Comparison of ENCODE assay signal across 29 cellular contexts in genomic region chr16:26688699-26689098, GRCh38.
"Had no signal": no experiment of that assay in that cellular context is flagged by ENCODE, and none has a peak within 500 bp of the region (broad histone marks: within the 10 kb centered on the region; RNA-seq: fewer than 3 reads in every experiment).

No MANE protein-coding gene starts in this region.

- H3K27me3 ChIP-seq: colonic mucosa, foreskin keratinocyte, heart left ventricle, neutrophil, right atrium auricular region, sigmoid colon, tibial nerve, upper lobe of left lung had no signal

- H3K4me3 Mint-ChIP-seq: dendritic cell treated with granulocyte-macrophage colony-stimulating factor and Interleukin-4, amounts not matched to agents 40 ng/mL and 50 ng/mL, for 4 days; immature natural killer cell; memory B cell; natural killer cell; stimulated activated effector memory CD8-positive, alpha-beta T cell treated with anti-CD3 and anti-CD28 coated beads, Interleukin-12 subunit alpha, Interleukin-12 subunit beta, amount 100 ng/mL, for 72 hours had no signal

- H3K27me3 Mint-ChIP-seq: dendritic cell treated with granulocyte-macrophage colony-stimulating factor and Interleukin-4, amounts not matched to agents 40 ng/mL and 50 ng/mL, for 4 days had no signal

- H3K36me3 ChIP-seq: colonic mucosa, esophagus muscularis mucosa, gastroesophageal sphincter, heart left ventricle, lower lobe of right lung, neutrophil, prostate gland, right atrium auricular region, sigmoid colon, stomach, thoracic aorta, tibial nerve, upper lobe of left lung had no signal

- H3K4me1 ChIP-seq: colonic mucosa, esophagus muscularis mucosa, foreskin keratinocyte, gastroesophageal sphincter, heart left ventricle, lower lobe of right lung, parathyroid adenoma, prostate gland, right atrium auricular region, sigmoid colon, stomach, tibial nerve, upper lobe of left lung had no signal

- FAIRE-seq: endothelial cell of umbilical vein, keratinocyte, urothelium cell line had no signal

- H3K27ac Mint-ChIP-seq: dendritic cell treated with granulocyte-macrophage colony-stimulating factor and Interleukin-4, amounts not matched to agents 40 ng/mL and 50 ng/mL, for 4 days; immature natural killer cell; memory B cell; natural killer cell; stimulated activated effector memory CD8-positive, alpha-beta T cell treated with anti-CD3 and anti-CD28 coated beads, Interleukin-12 subunit alpha, Interleukin-12 subunit beta, amount 100 ng/mL, for 72 hours had no signal

- ATAC-seq: foreskin keratinocyte; gastroesophageal sphincter; heart left ventricle; left ventricle myocardium superior; lower lobe of right lung; natural killer cell; stimulated activated effector memory CD8-positive, alpha-beta T cell treated with anti-CD3 and anti-CD28 coated beads, Interleukin-12 subunit alpha, Interleukin-12 subunit beta, amount 100 ng/mL, for 72 hours had no signal

- H3K9me3 ChIP-seq: colonic mucosa, esophagus muscularis mucosa, gastroesophageal sphincter, lower lobe of right lung, neutrophil, prostate gland, sigmoid colon, thoracic aorta, tibial nerve, upper lobe of left lung had no signal

- H3K36me3 Mint-ChIP-seq: immature natural killer cell; memory B cell; natural killer cell; stimulated activated effector memory CD8-positive, alpha-beta T cell treated with anti-CD3 and anti-CD28 coated beads, Interleukin-12 subunit alpha, Interleukin-12 subunit beta, amount 100 ng/mL, for 72 hours had no signal

- H3K9me3 Mint-ChIP-seq: dendritic cell treated with granulocyte-macrophage colony-stimulating factor and Interleukin-4, amounts not matched to agents 40 ng/mL and 50 ng/mL, for 4 days; natural killer cell; neural crest cell had no signal

- H3K27ac ChIP-seq: colonic mucosa, esophagus muscularis mucosa, foreskin keratinocyte, gastroesophageal sphincter, heart left ventricle, lower lobe of right lung, neutrophil, parathyroid adenoma, prostate gland, right atrium auricular region, sigmoid colon, stomach, thoracic aorta, tibial nerve, upper lobe of left lung had no signal

- H3K4me1 Mint-ChIP-seq: immature natural killer cell, memory B cell, natural killer cell had no signal

- H3K9ac ChIP-seq: parathyroid adenoma had no signal

- H2AFZ ChIP-seq: parathyroid adenoma had no signal

- H3K4me3 ChIP-seq: colonic mucosa, esophagus muscularis mucosa, gastroesophageal sphincter, heart left ventricle, lower lobe of right lung, prostate gland, right atrium auricular region, sigmoid colon, stomach, thoracic aorta, tibial nerve, upper lobe of left lung had no signal

- H3K79me2 ChIP-seq: parathyroid adenoma had no signal

- DNase-seq: colonic mucosa; effector memory CD4-positive, alpha-beta T cell; foreskin keratinocyte; heart left ventricle; immature natural killer cell; left ventricle myocardium superior; lower lobe of right lung; natural killer cell; sigmoid colon; stimulated activated CD4-positive, alpha-beta T cell treated with anti-CD3 and anti-CD28 coated beads, Interleukin-2, amount 100 ng/mL, for 24 hours; stimulated activated CD4-positive, alpha-beta T cell treated with anti-CD3 and anti-CD28 coated beads, Interleukin-4, amount 100 ng/mL, for 24 hours; stimulated activated naive CD4-positive, alpha-beta T cell treated with Interleukin-2 at 50 U/mL for 16 hours; stomach; upper lobe of left lung had no signal
